24 cellular contexts compared by ENCODE assay signal in genomic region chr12:45994736-45995135, GRCh38. TPM values are rescaled to one million over a fixed set of nuclear protein-coding genes. Genes with fewer than 3 reads are reported as not detected.
DNase-seq lines count a peak whose midpoint lies in the region; ATAC-seq and TF ChIP-seq lines count a peak whose summit lies in the region.
"Had no signal": no experiment of that assay in that cellular context is flagged by ENCODE, and none has a peak within 500 bp of the region (broad histone marks: within the 10 kb centered on the region; RNA-seq: fewer than 3 reads in every experiment).

No MANE protein-coding gene starts in this region.

- no peak for TF ChIP-seq CTCF in left ventricle myocardium inferior (IDR thresholded peaks at IDR 0.05; ENCODE audit: borderline replicate concordance)
- no peak for TF ChIP-seq CTCF in WERI-Rb-1 (IDR thresholded peaks at IDR 0.05; ENCODE audit: low read depth, low read length)
- no peak for TF ChIP-seq CTCF in GM13977 (IDR thresholded peaks at IDR 0.05; ENCODE audit: extremely low read depth, insufficient read depth, missing control alignments)

- H3K27me3 ChIP-seq in left ventricle myocardium inferior (ENCODE audit: low read depth) (no peaks in the 10 kb centered on the region), WERI-Rb-1 (ENCODE audit: insufficient read depth, low read depth, severe bottlenecking) (no peaks in the 10 kb centered on the region)
- H3K27me3 ChIP-seq: BLaER1 treated with 17β-estradiol and CSF1 and Interleukin-3, amounts not matched to agents 10 nM and 100 nM; brain microvascular endothelial cell; upper lobe of left lung had no signal

- H3K4me3 ChIP-seq in left ventricle myocardium inferior (no peak overlapping the region), WERI-Rb-1 (ENCODE audit: low read depth, low read length) (no peak overlapping the region)
- H3K4me3 ChIP-seq: A549; BLaER1 treated with 17β-estradiol and CSF1 and Interleukin-3, amounts not matched to agents 10 nM and 100 nM; PC-9; upper lobe of left lung had no signal

- H3K27ac ChIP-seq in left ventricle myocardium inferior (replicated peaks) (peak overlapping the region; percentile 13), WERI-Rb-1 (no peak overlapping the region)
- H3K27ac ChIP-seq: A549; BLaER1 treated with 17β-estradiol and CSF1 and Interleukin-3, amounts not matched to agents 10 nM and 100 nM; brain microvascular endothelial cell; HL-60; PC-9; upper lobe of left lung had no signal

- DNase-seq in left ventricle myocardium inferior (no peak), cardiac septum (ENCODE audit: low spot score) (no peak), cerebellar cortex (ENCODE audit: low spot score) (peak; percentile 5), midbrain (lab: John Stamatoyannopoulos, UW) (peak; percentile 86), WERI-Rb-1 (no peak), GM13977 (ENCODE audit: low spot score) (no peak)
- DNase-seq: activated CD4-positive, alpha-beta T cell treated with anti-CD3 and anti-CD28 coated beads, Interleukin-2, amount 10 ng/mL, durations not matched to agents 7 days and 5 days; activated naive CD8-positive, alpha-beta T cell treated with anti-CD3 and anti-CD28 coated beads, Interleukin-2, amount 10 ng/mL, durations not matched to agents 7 days and 5 days; brain microvascular endothelial cell; Calu3; cortex of kidney; NCI-H1105 treated with DMSO at 0.1 percent for 48 hours; NCI-H2107; PC-9; retina; SIG-M5; stimulated activated CD4-positive, alpha-beta T cell treated with anti-CD3 and anti-CD28 coated beads, Interleukin-12 subunit alpha, Interleukin-12 subunit beta, amount 100 ng/mL, for 4 hours; upper lobe of left lung had no signal

- H3K4me1 ChIP-seq in left ventricle myocardium inferior = peaks cover 29% of the 10 kb centered on the region

- in situ Hi-C loops in GM13977 (cut with MboI; ENCODE audit: low pct_unique_long_range_greater_than_20kb, low sequenced_read_pairs, unreplicated experiment) = no loop called here

- intact Hi-C loops in left ventricle myocardium inferior (cut with micrococcal nuclease) = no loop called here
- intact Hi-C loops in cardiac septum (cut with DNase I) = loop anchor here (5.0 kb wide), 2 partner anchors 133 to 273 kb away; partner anchors contain the start of gene SLC38A1

- no peaks in the 10 kb centered on the region for H3K9me3 ChIP-seq in left ventricle myocardium inferior (replicated peaks)
- no peaks in the 10 kb centered on the region for H3K9me3 ChIP-seq in WERI-Rb-1 (ENCODE audit: severe bottlenecking)
- H3K9me3 ChIP-seq: A549, upper lobe of left lung had no signal

- no peak for ATAC-seq in GM21528 (IDR thresholded peaks at IDR 0.05; ENCODE audit: low FRiP score, unreplicated experiment)
- no peak for ATAC-seq in GM21786 (IDR thresholded peaks at IDR 0.05; ENCODE audit: unreplicated experiment)
- ATAC-seq: A549; activated T-helper 17 cell treated with anti-CD3 and anti-CD28 coated beads, Interleukin-2, amount 50 U/mL, for 72 hours had no signal

- H3K36me3 ChIP-seq in left ventricle myocardium inferior (no peaks in the 10 kb centered on the region), WERI-Rb-1 (peaks cover 4% of the 10 kb centered on the region)
- H3K36me3 ChIP-seq: BLaER1 treated with 17β-estradiol and CSF1 and Interleukin-3, amounts not matched to agents 10 nM and 100 nM; brain microvascular endothelial cell; upper lobe of left lung had no signal

RNA-seq across cellular contexts. Expression of gene SCAF11, which starts 4.4 kb away (rescaled TPM):
- total RNA-seq in left ventricle myocardium inferior (90.7 TPM), cardiac septum (109 TPM)

Comparison
In these comparisons a context has a peak if more than half of its experiments do, and no peak if none do; other contexts are left out.
1. DNase-seq: peak in cerebellar cortex (single experiment) and midbrain (single experiment); none in left ventricle myocardium inferior (single experiment), cardiac septum (single experiment), WERI-Rb-1 (single experiment) and GM13977 (single experiment).